1 cellular context compared by ENCODE assay signal in genomic region chr16:69865701-69866100, GRCh38.
TF ChIP-seq lines count a peak whose summit lies in the region.

No MANE protein-coding gene starts in this region.

TF ChIP-seq in K562, 482 proteins besides CTCF, POLR2A, EP300 and RAD21 (continued from another document and continues in another):
- TF ChIP-seq CUX1 (CRISPR knock-in tag; IDR thresholded peaks at IDR 0.05) (no peak), ZZZ3 (IDR thresholded peaks at IDR 0.05) (no peak), E2F8 (IDR thresholded peaks at IDR 0.05; ENCODE audit: low read depth, partially characterized antibody) (no peak), ELK3 (CRISPR knock-in tag; IDR thresholded peaks at IDR 0.05) (no peak), KDM1A (IDR thresholded peaks at IDR 0.05) (peak; percentile 59 to 70; a peak in 3 of 4 replicates), CTCFL (IDR thresholded peaks at IDR 0.05; ENCODE audit: borderline replicate concordance, insufficient read depth, low read depth, low read length, poor library complexity, severe bottlenecking) (no peak), CCNT2 (IDR thresholded peaks at IDR 0.05; ENCODE audit: borderline replicate concordance, extremely low read depth, insufficient read length, low read depth, low read length) (no peak), ZNF23 (CRISPR knock-in tag; IDR thresholded peaks at IDR 0.05) (no peak), CCAR2 (IDR thresholded peaks at IDR 0.05; ENCODE audit: low read depth, low read length) (no peak), ZKSCAN3 (CRISPR knock-in tag; IDR thresholded peaks at IDR 0.05) (no peak), ZNF24 (IDR thresholded peaks at IDR 0.05) (no peak), SETDB1 (IDR thresholded peaks at IDR 0.05; ENCODE audit: low read length) (no peak), NCOA2 (IDR thresholded peaks at IDR 0.05; ENCODE audit: partially characterized antibody in 2 of 2) (no peak), SOX6 (IDR thresholded peaks at IDR 0.05) (peak; percentile 77), POLR2AphosphoS2 (IDR thresholded peaks at IDR 0.05; ENCODE audit: low read length) (no peak), LEF1 (IDR thresholded peaks at IDR 0.05) (peak; percentile 89), MAX (CRISPR knock-in tag; IDR thresholded peaks at IDR 0.05) (0 out of 2 replicates have a peak, but pooled peaks have one; percentile 38), ZNF12 (CRISPR knock-in tag; IDR thresholded peaks at IDR 0.05) (no peak), HDAC2 (IDR thresholded peaks at IDR 0.05) (peak; percentile 58), GTF2E2 (tag; IDR thresholded peaks at IDR 0.05) (no peak), ZBTB49 (CRISPR knock-in tag; IDR thresholded peaks at IDR 0.05; ENCODE audit: borderline replicate concordance) (no peak), TCF7 (IDR thresholded peaks at IDR 0.05; ENCODE audit: borderline replicate concordance) (no peak), CBX1 (IDR thresholded peaks at IDR 0.05; ENCODE audit: low read depth) (no peak; the same call in 1 of the 2 replicates), SMARCC2 (IDR thresholded peaks at IDR 0.05; ENCODE audit: low read depth) (no peak), JUN (IDR thresholded peaks at IDR 0.05; ENCODE audit: borderline replicate concordance, low read depth, low read length) (no peak), JUN (CRISPR knock-in tag; IDR thresholded peaks at IDR 0.05; ENCODE audit: borderline replicate concordance) (no peak), HOMEZ (CRISPR knock-in tag; IDR thresholded peaks at IDR 0.05) (no peak), ZNF217 (CRISPR knock-in tag; IDR thresholded peaks at IDR 0.05) (no peak), ZNF79 (CRISPR knock-in tag; IDR thresholded peaks at IDR 0.05; ENCODE audit: low read depth) (no peak), ZNF274 (IDR thresholded peaks at IDR 0.05; ENCODE audit: borderline replicate concordance, low read depth, low read length) (no peak), ZNF395 (CRISPR knock-in tag; IDR thresholded peaks at IDR 0.05) (peak; percentile 65; the same call in 1 of the 2 replicates), ZNF512 (tag; IDR thresholded peaks at IDR 0.05) (no peak), ZKSCAN8 (CRISPR knock-in tag; IDR thresholded peaks at IDR 0.05) (no peak), TBP (optimal IDR thresholded peaks at IDR 0.05; ENCODE audit: low read depth, low read length) (peak; percentile 16), IRF2 (CRISPR knock-in tag; IDR thresholded peaks at IDR 0.05) (no peak), SNIP1 (IDR thresholded peaks at IDR 0.05; ENCODE audit: low read depth) (no peak), ZNF518B (CRISPR knock-in tag; IDR thresholded peaks at IDR 0.05) (no peak)
